Comparison of ENCODE assay signal across 11 cellular contexts in genomic region chr6:11731423-11731822, GRCh38. TPM values are rescaled to one million over a fixed set of nuclear protein-coding genes. Genes with fewer than 3 reads are reported as not detected.
DNase-seq lines count a peak whose midpoint lies in the region; ATAC-seq and TF ChIP-seq lines count a peak whose summit lies in the region.
"Had no signal": no experiment of that assay in that cellular context is flagged by ENCODE, and none has a peak within 500 bp of the region (broad histone marks: within the 10 kb centered on the region; RNA-seq: fewer than 3 reads in every experiment).

No MANE protein-coding gene starts in this region.

- H3K23ac ChIP-seq in trophoblast cell (ENCODE audit: low read length), result no peak overlapping the region

- H3K27ac ChIP-seq in heart right ventricle, result peak overlapping the region in 6 of 10 donors; percentile 27 to 73 (median 48)
- peak overlapping the region; percentile 35 to 41 for H3K27ac ChIP-seq in mucosa of rectum (ENCODE audit: low read depth in 2 of 2, low read length in 2 of 2)
- no peak overlapping the region for H3K27ac ChIP-seq in trophoblast cell (ENCODE audit: low read depth, low read length)
- H3K27ac ChIP-seq: testis had no signal

- POLR2A ChIA-PET in activated naive CD8-positive, alpha-beta T cell treated with anti-CD3 and anti-CD28 coated beads, Interleukin-2, amount 10 ng/mL, durations not matched to agents 7 days and 5 days (lab: Charles Lee), result interaction anchor here (0.5 to 2.2 kb wide), 3 partner anchors 17 to 36 kb away, joined by 3 to 10 read pairs (median 4); no protein-coding TSS in a partner anchor

- H3K9ac ChIP-seq in mucosa of rectum (ENCODE audit: low read depth in 1 of 2, low read length in 2 of 2) (no peak overlapping the region), trophoblast cell (ENCODE audit: low read length) (no peak overlapping the region)

- H4K91ac ChIP-seq in trophoblast cell (ENCODE audit: low read depth, low read length), result no peak overlapping the region

- H4K12ac ChIP-seq in trophoblast cell (ENCODE audit: low read depth, low read length), result no peak overlapping the region

- H3K4me2 ChIP-seq in trophoblast cell (ENCODE audit: low read length), result no peak overlapping the region

- H3K9me3 ChIP-seq in heart right ventricle (no peaks in the 10 kb centered on the region), mucosa of rectum (ENCODE audit: control insufficient read depth in 2 of 2, low read length in 2 of 2) (no peaks in the 10 kb centered on the region), trophoblast cell (ENCODE audit: insufficient read depth, low read depth, low read length) (peaks cover 4% of the 10 kb centered on the region)
- H3K9me3 ChIP-seq: testis had no signal

- ATAC-seq in heart right ventricle (no peak), left cardiac atrium (no peak), HG03460 (IDR thresholded peaks at IDR 0.05; ENCODE audit: unreplicated experiment) (no peak)
- ATAC-seq in activated naive CD8-positive, alpha-beta T cell treated with anti-CD3 and anti-CD28 coated beads, Interleukin-2, amount 10 ng/mL, durations not matched to agents 7 days and 5 days (ENCODE audit: low read depth), result no peak
- ATAC-seq: K562 had no signal

- H2BK120ac ChIP-seq in trophoblast cell (ENCODE audit: insufficient read depth, low read length, poor library complexity), result no peak overlapping the region

- H3K4ac ChIP-seq in trophoblast cell (ENCODE audit: low read depth, low read length), result no peak overlapping the region

- H3K4me3 Mint-ChIP-seq in activated naive CD8-positive, alpha-beta T cell treated with anti-CD3 and anti-CD28 coated beads, Interleukin-2, amount 10 ng/mL, durations not matched to agents 7 days and 5 days, result peak overlapping the region; percentile 62
- H3K4me3 Mint-ChIP-seq in type B pancreatic cell, result no peak overlapping the region

- 74 to 79% methylated on average over 3 of the region's 3 CpGs for WGBS in heart right ventricle, 2 donors
- no CpG with 5 or more reads among the region's 3 CpGs for WGBS in trophoblast cell (ENCODE audit: extremely low coverage, insufficient coverage, insufficient read length)

- H3K18ac ChIP-seq in trophoblast cell (ENCODE audit: low read length), result no peak overlapping the region

- peaks cover 15% of the 10 kb centered on the region for H3K36me3 Mint-ChIP-seq in activated naive CD8-positive, alpha-beta T cell treated with anti-CD3 and anti-CD28 coated beads, Interleukin-2, amount 10 ng/mL, durations not matched to agents 7 days and 5 days
- no peaks in the 10 kb centered on the region for H3K36me3 Mint-ChIP-seq in type B pancreatic cell

- H2AFZ ChIP-seq in trophoblast cell (ENCODE audit: insufficient read depth, low read length, poor library complexity), result no peak overlapping the region

- no peak overlapping the region for H2BK12ac ChIP-seq in trophoblast cell (ENCODE audit: low read length)

- intact Hi-C loops in heart right ventricle (cut with DNase I), result no loop called here
- intact Hi-C loops in left cardiac atrium (cut with DNase I), result no loop called here

- H3K4me1 Mint-ChIP-seq in activated naive CD8-positive, alpha-beta T cell treated with anti-CD3 and anti-CD28 coated beads, Interleukin-2, amount 10 ng/mL, durations not matched to agents 7 days and 5 days, result peaks cover 39% of the 10 kb centered on the region
- H3K4me1 Mint-ChIP-seq in type B pancreatic cell (ENCODE audit: unreplicated experiment), result peaks cover 19% of the 10 kb centered on the region

- H3K4me1 ChIP-seq in heart right ventricle (peaks cover 0 to 32% (median 3%) of the 10 kb centered on the region in 9 donors), mucosa of rectum (ENCODE audit: control insufficient read depth in 2 of 2, insufficient read depth in 2 of 2, low read length in 2 of 2) (peaks cover 0 to 4% of the 10 kb centered on the region in 2 donors), trophoblast cell (ENCODE audit: control insufficient read depth in 1 of 2, insufficient read depth in 2 of 2, low read length in 2 of 2) (no peaks in the 10 kb centered on the region)
- H3K4me1 ChIP-seq: testis had no signal

- H3K27me3 ChIP-seq in heart right ventricle (peaks cover 0 to 7% (median 0%) of the 10 kb centered on the region in 7 donors), mucosa of rectum (ENCODE audit: control insufficient read depth in 2 of 2, insufficient read depth in 2 of 2, low read length in 2 of 2) (no peaks in the 10 kb centered on the region), trophoblast cell (ENCODE audit: insufficient read depth, low read length) (no peaks in the 10 kb centered on the region)
- H3K27me3 ChIP-seq: testis had no signal

- no peak overlapping the region for H3K14ac ChIP-seq in trophoblast cell (ENCODE audit: low read length)

- DNase-seq in heart right ventricle, result no peak
- no peak for DNase-seq in left cardiac atrium
- no peak for DNase-seq in activated naive CD8-positive, alpha-beta T cell treated with anti-CD3 and anti-CD28 coated beads, Interleukin-2, amount 10 ng/mL, durations not matched to agents 7 days and 5 days
- DNase-seq in type B pancreatic cell (ENCODE audit: extremely low spot score, unreplicated experiment), result no peak
- no peak for DNase-seq in activated gamma-delta T cell (lab: John Stamatoyannopoulos, UW)
- no peak for DNase-seq in trophoblast cell

- H3K9me3 Mint-ChIP-seq in activated naive CD8-positive, alpha-beta T cell treated with anti-CD3 and anti-CD28 coated beads, Interleukin-2, amount 10 ng/mL, durations not matched to agents 7 days and 5 days, result peaks cover 2% of the 10 kb centered on the region
- no peaks in the 10 kb centered on the region for H3K9me3 Mint-ChIP-seq in type B pancreatic cell

- no peaks in the 10 kb centered on the region for H3K79me2 ChIP-seq in trophoblast cell (ENCODE audit: control insufficient read depth, insufficient read depth, low read length, poor library complexity)

- no peaks in the 10 kb centered on the region for H3K27me3 Mint-ChIP-seq in activated naive CD8-positive, alpha-beta T cell treated with anti-CD3 and anti-CD28 coated beads, Interleukin-2, amount 10 ng/mL, durations not matched to agents 7 days and 5 days
- H3K27me3 Mint-ChIP-seq in type B pancreatic cell, result peaks cover 3% of the 10 kb centered on the region

- H3K4me3 ChIP-seq in heart right ventricle (no peak overlapping the region), mucosa of rectum (ENCODE audit: low read length in 2 of 2) (no peak overlapping the region), trophoblast cell (ENCODE audit: low read depth, low read length) (no peak overlapping the region)
- H3K4me3 ChIP-seq: K562, testis had no signal

- H2AK5ac ChIP-seq in trophoblast cell (ENCODE audit: low read length), result no peak overlapping the region

- no peaks in the 10 kb centered on the region for H3K79me1 ChIP-seq in trophoblast cell (ENCODE audit: low read length)

- TF ChIP-seq CTCF in heart right ventricle (IDR thresholded peaks at IDR 0.05) (no peak), type B pancreatic cell (conservative IDR thresholded peaks at IDR 0.05) (no peak)

- no peaks in the 10 kb centered on the region for H3K36me3 ChIP-seq in heart right ventricle
- H3K36me3 ChIP-seq in mucosa of rectum (ENCODE audit: control insufficient read depth in 2 of 2, insufficient read depth in 2 of 2, low read length in 2 of 2), result peaks cover 2% of the 10 kb centered on the region in 2 donors
- no peaks in the 10 kb centered on the region for H3K36me3 ChIP-seq in trophoblast cell (ENCODE audit: control insufficient read depth in 1 of 2, insufficient read depth in 2 of 2, low read length in 2 of 2)

- H2BK5ac ChIP-seq in trophoblast cell (ENCODE audit: low read depth, low read length, poor library complexity), result no peak overlapping the region

- peak overlapping the region; percentile 83 for H3K27ac Mint-ChIP-seq in activated naive CD8-positive, alpha-beta T cell treated with anti-CD3 and anti-CD28 coated beads, Interleukin-2, amount 10 ng/mL, durations not matched to agents 7 days and 5 days
- H3K27ac Mint-ChIP-seq in type B pancreatic cell, result peak overlapping the region; percentile 29

- no peak overlapping the region for H4K8ac ChIP-seq in trophoblast cell (ENCODE audit: low read depth, low read length)

RNA-seq across cellular contexts. Expression of gene ADTRP, which starts 47.2 kb away (rescaled TPM):
- total RNA-seq in heart right ventricle, result under 1 TPM in 2 of 10 donors, not detected in 8; 0.24 to 0.37 TPM
- under 1 TPM in 1 of 2 donors, not detected in 1; 0.14 TPM for polyA plus RNA-seq in heart right ventricle
- under 1 TPM; 0.18 to 0.21 TPM for total RNA-seq in left cardiac atrium
- 1 to 10 TPM; 1.9 to 2.3 TPM for total RNA-seq in activated naive CD8-positive, alpha-beta T cell treated with anti-CD3 and anti-CD28 coated beads, Interleukin-2, amount 10 ng/mL, durations not matched to agents 7 days and 5 days
- total RNA-seq in type B pancreatic cell (ENCODE audit: low replicate concordance), result 1.4 and 3.2 TPM in 2 replicates
- 1.7 and 2.0 TPM in 2 replicates for polyA plus RNA-seq in trophoblast cell (2013)
- polyA plus RNA-seq: neural cell had no signal
